In the genomic region with DNA sequence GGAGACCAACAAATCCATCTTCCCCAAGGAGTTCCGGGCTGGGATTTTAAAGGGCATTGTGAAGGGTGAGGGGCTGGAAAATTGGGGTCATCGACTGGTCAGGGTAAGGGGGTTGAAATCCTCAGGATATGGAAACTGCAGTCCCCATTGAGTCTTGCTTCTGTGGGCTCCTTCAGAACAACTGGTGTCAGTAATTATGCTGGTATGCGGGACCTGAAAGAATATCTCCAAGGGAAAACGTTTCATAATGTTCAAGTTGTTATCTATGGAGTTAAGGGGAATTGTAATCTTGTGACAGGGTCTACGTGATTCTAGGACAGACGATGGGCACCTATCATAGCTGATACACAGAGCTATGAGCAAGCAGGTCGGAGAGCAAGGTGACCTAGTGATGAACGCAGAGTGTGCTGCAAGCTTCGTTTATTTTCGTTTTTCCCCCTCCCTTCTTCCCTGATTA, we compare ENCODE assay signal across 8 cellular contexts. TPM values are rescaled to one million over a fixed set of nuclear protein-coding genes. Genes with fewer than 3 reads are reported as not detected.
A peak's percentile ranks its signal among the peaks of the same experiment; 100 is the strongest.
DNase-seq lines count a peak whose midpoint lies in the region; ATAC-seq and TF ChIP-seq lines count a peak whose summit lies in the region.

No MANE protein-coding gene starts in this region.

- H3K9me3 ChIP-seq in MM.1S (replicated peaks; ENCODE audit: insufficient read depth, low read length) = no peaks in the 10 kb centered on the region
- H3K9me3 ChIP-seq in endocrine pancreas (ENCODE audit: control insufficient read depth, low read length) = no peaks in the 10 kb centered on the region

- H3K36me3 ChIP-seq in MM.1S (replicated peaks; ENCODE audit: insufficient read depth, low read length) (0 out of 2 replicates have a peak, but pooled peaks cover 8% of the 10 kb centered on the region), endocrine pancreas (ENCODE audit: control insufficient read depth, insufficient read depth, low read length) (peaks cover 3% of the 10 kb centered on the region)

- H3K79me2 ChIP-seq in MM.1S (ENCODE audit: low read length) = peaks cover 38% of the 10 kb centered on the region

- peaks cover 35% of the 10 kb centered on the region for H3K36me3 Mint-ChIP-seq in Calu3 (ENCODE audit: insufficient read depth, unreplicated experiment)

- no peaks in the 10 kb centered on the region for H3K9me3 Mint-ChIP-seq in Calu3 (ENCODE audit: low read depth, unreplicated experiment)

- H3K4me3 Mint-ChIP-seq in Calu3 (ENCODE audit: low read depth, unreplicated experiment) = peak overlapping the region; percentile 98

- ATAC-seq in GM21737 (IDR thresholded peaks at IDR 0.05; ENCODE audit: unreplicated experiment) (peak; percentile 23), omental fat pad (ENCODE audit: low FRiP score) (peak; percentile 34)

- no peaks in the 10 kb centered on the region for H3K27me3 ChIP-seq in MM.1S (replicated peaks; ENCODE audit: insufficient read depth, low read length)
- no peaks in the 10 kb centered on the region for H3K27me3 ChIP-seq in endocrine pancreas (ENCODE audit: control insufficient read depth, insufficient read depth, low read length)

- BruUV-seq in Calu3 (replicated peaks; lab: Mats Ljungman, UMichigan) = TSS peak; percentile 55

- peaks cover 37% of the 10 kb centered on the region for H3K4me1 ChIP-seq in MM.1S (ENCODE audit: low read length)
- H3K4me1 ChIP-seq in endocrine pancreas (ENCODE audit: control insufficient read depth, insufficient read depth, low read length) = peaks cover 8% of the 10 kb centered on the region

- TF ChIP-seq CTCF in Calu3 (IDR thresholded peaks at IDR 0.05; ENCODE audit: unreplicated experiment) (no peak), MM.1S (IDR thresholded peaks at IDR 0.05; ENCODE audit: low read length) (no peak), omental fat pad (IDR thresholded peaks at IDR 0.05) (no peak), GM13976 (IDR thresholded peaks at IDR 0.05; ENCODE audit: borderline replicate concordance, control extremely low read depth, extremely low read depth, insufficient read depth, missing control alignments) (no peak)

- H4K20me1 ChIP-seq in MM.1S (ENCODE audit: insufficient read depth, low read length) = no peaks in the 10 kb centered on the region

- peak overlapping the region; percentile 3; the same call in 1 of the 2 replicates for H3K27ac ChIP-seq in MM.1S (ENCODE audit: low read length)

- CTCF ChIA-PET in Calu3 (lab: Charles Lee) = interaction anchor here (0.6 kb wide), 1 partner anchor 14 kb away, joined by 4 read pairs; no protein-coding TSS in a partner anchor

- DNase-seq in Calu3 (no peak), MM.1S (no peak), omental fat pad (ENCODE audit: low spot score) (no peak), GM13976 (ENCODE audit: low spot score) (no peak), NCI-H748 treated with DMSO at 0.1 percent for 48 hours (lab: John Stamatoyannopoulos, UW) (no peak), DMS153 (lab: John Stamatoyannopoulos, UW) (no peak)

- intact Hi-C loops in Calu3 (cut with micrococcal nuclease; ENCODE audit: unreplicated experiment) = no loop called here

- no peaks in the 10 kb centered on the region for H3K9me2 ChIP-seq in MM.1S (replicated peaks; ENCODE audit: insufficient read depth, low read length)

- H3K27ac Mint-ChIP-seq in Calu3 (ENCODE audit: unreplicated experiment) = peak overlapping the region; percentile 92

- peak overlapping the region; percentile 45; the same call in 1 of the 2 replicates for H3K4me2 ChIP-seq in MM.1S (ENCODE audit: low read depth, low read length)

- in situ Hi-C loops in GM13976 (cut with MboI; ENCODE audit: low sequenced_read_pairs, unreplicated experiment) = loop anchor here (10.0 kb wide), 1 partner anchor 136 kb away; no protein-coding TSS in a partner anchor

- H3K4me1 Mint-ChIP-seq in Calu3 (ENCODE audit: low read depth, unreplicated experiment) = peaks cover 19% of the 10 kb centered on the region

- H2AFZ ChIP-seq in MM.1S (ENCODE audit: low read length) = peak overlapping the region; percentile 57

- peak overlapping the region; percentile 21; the same call in 1 of the 2 replicates for H3K4me3 ChIP-seq in MM.1S (ENCODE audit: low read length)
- H3K4me3 ChIP-seq in endocrine pancreas (ENCODE audit: control insufficient read depth, insufficient read depth, low read length) = peak overlapping the region; percentile 64

- H3K27me3 Mint-ChIP-seq in Calu3 (ENCODE audit: unreplicated experiment) = no peaks in the 10 kb centered on the region

- peak overlapping the region; percentile 15; the same call in 1 of the 2 replicates for H3K9ac ChIP-seq in MM.1S (ENCODE audit: low read length)
- peak overlapping the region; percentile 2 for H3K9ac ChIP-seq in endocrine pancreas (ENCODE audit: control insufficient read depth, insufficient read depth, low read length)

- H3F3A ChIP-seq in MM.1S (ENCODE audit: insufficient read depth, low read length) = peaks cover 17% of the 10 kb centered on the region

RNA-seq across cellular contexts. Expression of a gene that starts 0.5 kb away (rescaled TPM):
- total RNA-seq in Calu3 (2022) = 35.3 and 39.2 TPM in 2 replicates
- 10 to 100 TPM; 31.8 to 51.9 (median 33.0) TPM for total RNA-seq in omental fat pad

RNA-seq across cellular contexts. Expression of a gene that starts 36.6 kb away (rescaled TPM):
- total RNA-seq in Calu3 (2022) (65.8 and 83.1 TPM in 2 replicates), omental fat pad (100 to 1,000 TPM; 105 to 243 (median 150) TPM)
